8 cellular contexts compared by ENCODE assay signal in the genomic region with DNA sequence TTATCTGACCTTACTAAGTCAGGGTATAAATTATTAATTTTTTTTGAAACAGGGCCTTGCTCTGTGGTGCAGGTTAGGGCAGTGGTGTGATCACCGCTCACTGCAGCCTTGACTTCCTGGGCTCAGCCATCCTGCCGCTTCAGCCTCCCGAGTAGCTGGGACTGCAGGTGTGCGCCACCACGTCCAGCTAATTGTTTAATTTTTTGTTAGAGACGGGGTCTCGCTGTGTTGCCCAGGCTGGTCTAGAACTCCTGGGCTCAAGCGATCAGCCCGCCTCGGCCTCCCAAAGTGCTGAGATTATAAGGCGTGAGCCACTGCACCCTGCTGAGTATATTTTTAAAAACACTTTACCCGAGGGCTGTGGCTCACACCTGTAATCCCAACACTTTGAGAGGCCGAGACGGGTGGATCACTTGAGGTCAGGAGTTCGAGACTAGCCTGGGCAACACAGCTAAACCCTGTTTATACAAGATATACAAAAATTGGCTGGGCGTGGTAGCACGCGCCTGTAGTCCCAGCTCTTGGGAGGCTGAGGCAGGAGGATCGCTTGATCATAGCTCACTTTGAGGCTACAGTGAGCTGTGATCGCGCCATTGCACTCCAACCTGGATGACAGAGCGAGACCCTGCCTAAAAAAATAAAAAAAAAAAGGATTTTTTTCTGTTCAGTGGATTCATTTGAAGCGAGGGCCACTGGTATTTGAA. TPM values are rescaled to one million over a fixed set of nuclear protein-coding genes. Genes with fewer than 3 reads are reported as not detected.
DNase-seq lines count a peak whose midpoint lies in the region; ATAC-seq and TF ChIP-seq lines count a peak whose summit lies in the region.

No MANE protein-coding gene starts in this region.

- H3K27ac ChIP-seq in heart right ventricle (peak overlapping the region in 9 of 10 donors; percentile 79 to 94 (median 90)), muscle layer of duodenum (ENCODE audit: low read length) (peak overlapping the region; percentile 23), vagina (peak overlapping the region; percentile 93)

- TF ChIP-seq POLR2A in vagina (IDR thresholded peaks at IDR 0.05): no peak

- H3K4me1 ChIP-seq in heart right ventricle (peaks cover 0 to 13% (median 6%) of the 10 kb centered on the region in 9 donors), muscle layer of duodenum (ENCODE audit: control insufficient read depth in 1 of 2, insufficient read depth in 2 of 2, low read length in 2 of 2) (peaks cover 3 to 4% of the 10 kb centered on the region in 2 donors), vagina (peaks cover 11% of the 10 kb centered on the region)

- TF ChIP-seq CTCF in heart right ventricle (IDR thresholded peaks at IDR 0.05): no peak
- no peak for TF ChIP-seq CTCF in brain (conservative IDR thresholded peaks at IDR 0.05)
- no peak for TF ChIP-seq CTCF in vagina (IDR thresholded peaks at IDR 0.05)

- H3K36me3 Mint-ChIP-seq in brain: peaks cover 18% of the 10 kb centered on the region

- H3K27me3 ChIP-seq in heart right ventricle: no peaks in the 10 kb centered on the region
- H3K27me3 ChIP-seq in muscle layer of duodenum (ENCODE audit: low read depth, low read length): no peaks in the 10 kb centered on the region
- H3K27me3 ChIP-seq in vagina: no peaks in the 10 kb centered on the region

- H3K9me3 ChIP-seq in heart right ventricle (no peaks in the 10 kb centered on the region), muscle layer of duodenum (ENCODE audit: control insufficient read depth in 1 of 2, low read length in 2 of 2) (no peaks in the 10 kb centered on the region), vagina (no peaks in the 10 kb centered on the region)

- H3K36me3 ChIP-seq in heart right ventricle (peaks cover 0 to 15% (median 0%) of the 10 kb centered on the region in 9 donors), muscle layer of duodenum (ENCODE audit: control insufficient read depth in 1 of 2, insufficient read depth in 2 of 2, low read length in 2 of 2) (no peaks in the 10 kb centered on the region), vagina (no peaks in the 10 kb centered on the region)

- peak overlapping the region; percentile 76 to 97 (median 85) for H3K27ac Mint-ChIP-seq in brain

- H3K4me3 ChIP-seq in heart right ventricle (peak overlapping the region in 9 of 10 donors; percentile 63 to 79 (median 73)), muscle layer of duodenum (ENCODE audit: low read depth in 1 of 2, low read length in 2 of 2) (peak overlapping the region in 1 of 2 donors; percentile 68), vagina (peak overlapping the region in 1 of 2 donors; percentile 63)

- H3K4me3 Mint-ChIP-seq in brain: peak overlapping the region; percentile 84 to 92 (median 88)

- ATAC-seq in heart right ventricle (peak in 2 of 8 donors; percentile 5 to 8), left ventricle myocardium superior (no peak), GM18868 (IDR thresholded peaks at IDR 0.05; ENCODE audit: unreplicated experiment) (no peak)

- H3K4me1 Mint-ChIP-seq in brain: peaks cover 14% of the 10 kb centered on the region

- 83 to 87% methylated on average over 23 of the region's 23 CpGs for WGBS in heart right ventricle, 2 donors

- H3K27me3 Mint-ChIP-seq in brain: no peaks in the 10 kb centered on the region

- intact Hi-C loops in heart right ventricle (cut with DNase I) (no loop called here), left ventricle myocardium superior (cut with micrococcal nuclease) (no loop called here), vagina (cut with DNase I) (no loop called here)

- H3K9me3 Mint-ChIP-seq in brain: peaks cover 0 to 11% (median 0%) of the 10 kb centered on the region in 5 experiments

- no peak for DNase-seq in heart right ventricle
- no peak for DNase-seq in left ventricle myocardium superior
- no peak for DNase-seq in vagina (ENCODE audit: extremely low spot score in 2 of 2)
- DNase-seq in cerebellum (ENCODE audit: low spot score): no peak
- DNase-seq in NCI-H748 (lab: John Stamatoyannopoulos, UW; ENCODE audit: unreplicated experiment): no peak

RNA-seq across cellular contexts. Expression of a gene that starts 0.7 kb away (rescaled TPM):
- total RNA-seq in heart right ventricle (10 to 100 TPM; 14.7 to 22.6 (median 18.7) TPM), left ventricle myocardium superior (15.4 TPM), vagina (13.8 TPM), cerebellum (6.8 TPM)
- polyA plus RNA-seq in heart right ventricle (10 to 100 TPM in 1 of 2 donors, 1 to 10 TPM in 1; 6.1 to 11.1 TPM), brain (ENCODE audit: insufficient read depth, low read depth, low replicate concordance) (17.9 TPM)

RNA-seq across cellular contexts. Expression of a gene that starts 17.2 kb away (rescaled TPM):
- 10 to 100 TPM; 35.1 to 76.0 (median 54.2) TPM for total RNA-seq in heart right ventricle
- polyA plus RNA-seq in heart right ventricle: 100 to 1,000 TPM in 1 of 2 donors, 10 to 100 TPM in 1; 96.9 to 128 TPM
- total RNA-seq in left ventricle myocardium superior: 55.4 TPM
- polyA plus RNA-seq in brain (ENCODE audit: insufficient read depth, low read depth, low replicate concordance): 131 TPM
- 55.2 TPM for total RNA-seq in vagina
- total RNA-seq in cerebellum: 19.9 TPM

RNA-seq across cellular contexts. Expression of a gene that starts 30.0 kb away (rescaled TPM):
- total RNA-seq in heart right ventricle: 10 to 100 TPM in 9 of 10 donors, 1 to 10 TPM in 1; 9.9 to 16.1 (median 13.0) TPM
- polyA plus RNA-seq in heart right ventricle: 10 to 100 TPM; 12.7 to 26.7 TPM
- total RNA-seq in left ventricle myocardium superior: 13.2 TPM
- 15.9 TPM for polyA plus RNA-seq in brain (ENCODE audit: insufficient read depth, low read depth, low replicate concordance)
- total RNA-seq in vagina: 15.7 TPM
- total RNA-seq in cerebellum: 9.4 TPM

RNA-seq across cellular contexts. Expression of a gene that starts 35.5 kb away (rescaled TPM):
- total RNA-seq in heart right ventricle (100 to 1,000 TPM in 8 of 10 donors, 10 to 100 TPM in 2; 60.0 to 204 (median 111) TPM), left ventricle myocardium superior (103 TPM), vagina (148 TPM), cerebellum (116 TPM)
- polyA plus RNA-seq in heart right ventricle (100 to 1,000 TPM in 1 of 2 donors, 10 to 100 TPM in 1; 99.6 to 127 TPM), brain (ENCODE audit: insufficient read depth, low read depth, low replicate concordance) (128 TPM)

RNA-seq across cellular contexts. Expression of a gene that starts 58.5 kb away (rescaled TPM):
- total RNA-seq in heart right ventricle: 100 to 1,000 TPM; 121 to 176 (median 157) TPM
- polyA plus RNA-seq in heart right ventricle: 100 to 1,000 TPM; 292 to 352 TPM
- 164 TPM for total RNA-seq in left ventricle myocardium superior
- 127 TPM for polyA plus RNA-seq in brain (ENCODE audit: insufficient read depth, low read depth, low replicate concordance)
- total RNA-seq in vagina: 111 TPM
- 48.5 TPM for total RNA-seq in cerebellum

Comparison
In these comparisons a context has a peak if more than half of its experiments do, and no peak if none do; other contexts are left out.
1. H3K27ac ChIP-seq: peak in every context shown above with its lines; median percentile 93 in vagina; 90 in heart right ventricle; 23 in muscle layer of duodenum.